Comparison of ENCODE assay signal across 1 cellular context in genomic region chr10:68333058-68333395, GRCh38.
TF ChIP-seq lines count a peak whose summit lies in the region.

No MANE protein-coding gene starts in this region.

TF ChIP-seq in GM12878, 131 proteins besides CTCF, POLR2A, EP300 and RAD21 (continued from another document):
- TF ChIP-seq E2F8 (IDR thresholded peaks at IDR 0.05; ENCODE audit: low read depth, partially characterized antibody) = no peak
- TF ChIP-seq SMARCA5 (IDR thresholded peaks at IDR 0.05) = no peak
- TF ChIP-seq POU2F2 (IDR thresholded peaks at IDR 0.05; ENCODE audit: borderline replicate concordance, low read depth, low read length) = no peak
- no peak for TF ChIP-seq PRDM15 (CRISPR knock-in tag; IDR thresholded peaks at IDR 0.05)
- no peak for TF ChIP-seq ETV6 (conservative IDR thresholded peaks at IDR 0.05 in 1 of 2, IDR thresholded peaks at IDR 0.05 in 1 of 2; ENCODE audit: borderline replicate concordance in 1 of 2, low read depth in 1 of 2)
- no peak for TF ChIP-seq NR2F1 (conservative IDR thresholded peaks at IDR 0.05)
- TF ChIP-seq ZNF217 (IDR thresholded peaks at IDR 0.05) = no peak
- no peak for TF ChIP-seq RBBP5 (conservative IDR thresholded peaks at IDR 0.05)
